16 cellular contexts compared by ENCODE assay signal in the genomic region with DNA sequence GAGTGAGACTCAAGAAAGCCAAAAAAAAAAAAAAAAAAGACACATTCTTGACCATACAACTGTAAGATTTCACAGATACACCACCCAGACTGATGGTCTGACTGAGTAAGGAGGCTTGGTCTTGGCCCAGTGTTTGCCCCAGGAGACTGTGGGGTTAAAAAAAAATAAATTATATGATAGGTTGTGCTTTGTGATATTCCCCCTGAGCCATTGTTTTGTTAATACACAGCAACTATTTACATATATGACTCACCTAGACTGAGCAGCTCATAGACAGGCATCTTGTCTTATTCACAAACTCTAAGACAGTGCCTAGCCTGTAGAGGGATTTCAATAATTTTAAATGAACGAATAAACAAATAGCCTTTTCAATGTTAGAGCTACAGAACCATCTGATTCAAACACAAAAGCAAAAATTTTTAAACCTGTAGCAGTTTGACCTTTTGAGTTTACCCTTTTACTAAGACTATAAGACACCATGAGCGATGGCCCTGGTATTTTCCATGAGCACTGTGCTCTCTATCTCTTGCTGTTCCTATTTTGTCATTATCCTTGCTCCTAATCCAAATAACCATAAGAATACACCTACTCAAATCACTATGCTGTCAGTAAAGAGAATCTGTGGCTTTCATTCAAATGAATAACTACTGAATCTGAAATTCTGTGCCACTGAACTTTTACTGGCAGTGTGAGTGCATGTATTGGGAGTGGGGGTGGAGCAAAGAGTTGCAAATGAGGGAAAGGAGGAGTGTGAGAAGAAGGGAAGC.
A peak's percentile ranks its signal among the peaks of the same experiment; 100 is the strongest.
DNase-seq lines count a peak whose midpoint lies in the region; ATAC-seq, FAIRE-seq and TF ChIP-seq lines count a peak whose summit lies in the region.
"Had no signal": no experiment of that assay in that cellular context is flagged by ENCODE, and none has a peak within 500 bp of the region (broad histone marks: within the 10 kb centered on the region; RNA-seq: fewer than 3 reads in every experiment).

No MANE protein-coding gene starts in this region.

- H3K27me3 ChIP-seq in vagina, result no peaks in the 10 kb centered on the region
- H3K27me3 ChIP-seq: uterus had no signal

- TF ChIP-seq POLR2A in H54 (IDR thresholded peaks at IDR 0.05; ENCODE audit: low read depth, low read length) (no peak), vagina (IDR thresholded peaks at IDR 0.05) (no peak)

- DNase-seq in H54 (ENCODE audit: insufficient read length, low spot score) (no peak), RPMI7951 (ENCODE audit: low read depth) (peak; percentile 29), renal cortical epithelial cell (ENCODE audit: low read depth) (peak; percentile 76), vagina (ENCODE audit: extremely low spot score in 2 of 2) (no peak), T1000 (lab: John Stamatoyannopoulos, UW) (no peak), 8988T (no peak), urothelium cell line (ENCODE audit: low spot score) (no peak)
- DNase-seq: activated B cell treated with CpG ODN at 0.5 μM for 24 hours; C1 segment of cervical spinal cord; dermis blood vessel endothelial cell; MV-4-11; retina; stimulated activated CD4-positive, alpha-beta T cell treated with anti-CD3 and anti-CD28 coated beads, Interleukin-4, amount 100 ng/mL, for 4 hours; stimulated activated naive CD4-positive, alpha-beta T cell; uterus had no signal

- no peak overlapping the region for H3K27ac ChIP-seq in vagina

- H3K4me3 ChIP-seq in vagina, result no peak overlapping the region
- H3K4me3 ChIP-seq: uterus had no signal

- peak; percentile 46 for ATAC-seq in esophagus mucosa

- intact Hi-C loops in vagina (cut with DNase I), result no loop called here

- no peaks in the 10 kb centered on the region for H3K36me3 ChIP-seq in vagina
- H3K36me3 ChIP-seq: uterus had no signal

- FAIRE-seq in H54 (lab: Jason Lieb, UNC) (peak; percentile 55), urothelium cell line (lab: Jason Lieb, UNC) (no peak)

- no peaks in the 10 kb centered on the region for H3K9me3 ChIP-seq in vagina
- H3K9me3 ChIP-seq: uterus had no signal

- no peak for TF ChIP-seq CTCF in vagina (IDR thresholded peaks at IDR 0.05)

- H3K4me1 ChIP-seq in vagina, result peaks cover 8% of the 10 kb centered on the region
- H3K4me1 ChIP-seq: uterus had no signal

Comparison
In these comparisons a context has a peak if more than half of its experiments do, and no peak if none do; other contexts are left out.
1. DNase-seq: peak in RPMI7951 (single experiment) and renal cortical epithelial cell (single experiment); none in H54 (single experiment), vagina (0 of 2), T1000 (single experiment), 8988T (single experiment) and urothelium cell line (single experiment).